ENCODE assay signal across 1 cellular context in genomic region chr7:26191233-26191973, GRCh38.
TF ChIP-seq lines count a peak whose summit lies in the region.

No MANE protein-coding gene starts in this region.

TF ChIP-seq in SK-N-SH, 30 proteins besides CTCF, POLR2A, EP300 and RAD21 (continued from another document):
- no peak for TF ChIP-seq ZBTB33 (IDR thresholded peaks at IDR 0.05; ENCODE audit: borderline replicate concordance, low read depth)
- TF ChIP-seq RXRA (IDR thresholded peaks at IDR 0.05; ENCODE audit: borderline replicate concordance, low read depth), result no peak
- no peak; the same call in 1 of the 2 replicates for TF ChIP-seq POLR2AphosphoS5 (IDR thresholded peaks at IDR 0.05; ENCODE audit: low read depth, low read length)
- no peak for TF ChIP-seq MAX (IDR thresholded peaks at IDR 0.05; ENCODE audit: low read depth)
- no peak for TF ChIP-seq NRF1 (IDR thresholded peaks at IDR 0.05; ENCODE audit: low read depth, low read length)
- no peak for TF ChIP-seq SMC3 (IDR thresholded peaks at IDR 0.05; ENCODE audit: low read depth, low read length)
- no peak for TF ChIP-seq TEAD4 (IDR thresholded peaks at IDR 0.05; ENCODE audit: borderline replicate concordance, insufficient read depth)
- no peak for TF ChIP-seq USF1 (IDR thresholded peaks at IDR 0.05; ENCODE audit: borderline replicate concordance, low read depth)
- TF ChIP-seq, protein P1, sequence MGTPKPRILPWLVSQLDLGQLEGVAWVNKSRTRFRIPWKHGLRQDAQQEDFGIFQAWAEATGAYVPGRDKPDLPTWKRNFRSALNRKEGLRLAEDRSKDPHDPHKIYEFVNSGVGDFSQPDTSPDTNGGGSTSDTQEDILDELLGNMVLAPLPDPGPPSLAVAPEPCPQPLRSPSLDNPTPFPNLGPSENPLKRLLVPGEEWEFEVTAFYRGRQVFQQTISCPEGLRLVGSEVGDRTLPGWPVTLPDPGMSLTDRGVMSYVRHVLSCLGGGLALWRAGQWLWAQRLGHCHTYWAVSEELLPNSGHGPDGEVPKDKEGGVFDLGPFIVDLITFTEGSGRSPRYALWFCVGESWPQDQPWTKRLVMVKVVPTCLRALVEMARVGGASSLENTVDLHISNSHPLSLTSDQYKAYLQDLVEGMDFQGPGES (IDR thresholded peaks at IDR 0.05; ENCODE audit: low read depth, low read length), result no peak
- TF ChIP-seq, protein P2, sequence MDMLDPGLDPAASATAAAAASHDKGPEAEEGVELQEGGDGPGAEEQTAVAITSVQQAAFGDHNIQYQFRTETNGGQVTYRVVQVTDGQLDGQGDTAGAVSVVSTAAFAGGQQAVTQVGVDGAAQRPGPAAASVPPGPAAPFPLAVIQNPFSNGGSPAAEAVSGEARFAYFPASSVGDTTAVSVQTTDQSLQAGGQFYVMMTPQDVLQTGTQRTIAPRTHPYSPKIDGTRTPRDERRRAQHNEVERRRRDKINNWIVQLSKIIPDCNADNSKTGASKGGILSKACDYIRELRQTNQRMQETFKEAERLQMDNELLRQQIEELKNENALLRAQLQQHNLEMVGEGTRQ (IDR thresholded peaks at IDR 0.05; ENCODE audit: borderline replicate concordance, low read depth, low read length), result no peak
- TF ChIP-seq MXI1 (IDR thresholded peaks at IDR 0.05; ENCODE audit: low read depth, low read length), result no peak
- TF ChIP-seq YY1 (IDR thresholded peaks at IDR 0.05; ENCODE audit: low read depth), result no peak
- TF ChIP-seq MEF2A (IDR thresholded peaks at IDR 0.05; ENCODE audit: borderline replicate concordance, low read depth), result no peak
